ENCODE assay signal across 1 cellular context in the genomic region with DNA sequence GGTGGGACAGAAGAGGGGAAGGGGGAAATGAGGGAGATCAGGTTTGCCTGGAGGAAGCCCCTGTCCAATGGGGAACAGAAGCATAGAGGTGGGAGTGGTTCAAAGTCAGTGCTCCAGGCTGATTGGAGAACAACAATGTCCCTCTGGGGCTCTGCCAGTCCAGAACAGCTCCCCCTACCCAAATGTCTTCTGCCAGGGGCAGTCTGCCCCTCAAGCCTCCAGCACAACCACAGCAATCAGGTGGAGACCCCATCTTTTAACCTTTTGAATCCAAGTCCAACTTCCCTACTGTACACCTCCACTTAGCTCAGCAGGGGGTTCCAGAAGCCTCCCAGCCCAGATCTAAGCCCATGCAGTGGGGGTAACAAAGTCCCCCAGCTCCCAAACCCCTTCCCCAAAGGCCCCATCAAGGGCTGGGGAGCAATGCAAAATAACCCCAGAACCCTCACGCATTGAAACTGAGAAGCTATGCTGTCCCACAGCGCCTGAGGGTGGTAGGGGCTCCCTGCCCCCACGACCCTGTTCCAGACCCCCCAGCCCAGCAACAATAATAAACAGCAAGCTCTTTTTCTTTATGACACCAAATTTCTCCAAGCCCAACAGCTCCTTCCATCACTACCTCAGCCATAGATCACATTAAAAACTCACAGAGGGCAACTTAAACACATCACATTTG.
TF ChIP-seq lines count a peak whose summit lies in the region.

No MANE protein-coding gene starts in this region.

TF ChIP-seq in A549, 52 proteins besides CTCF, POLR2A, EP300 and RAD21:
- TF ChIP-seq TP53 (CRISPR knock-in tag; IDR thresholded peaks at IDR 0.05): no peak
- no peak for TF ChIP-seq KDM1A (IDR thresholded peaks at IDR 0.05; ENCODE audit: low read depth)
- TF ChIP-seq RCOR1 (IDR thresholded peaks at IDR 0.05; ENCODE audit: low read depth, low read length): no peak
- no peak for TF ChIP-seq JUNB (IDR thresholded peaks at IDR 0.05)
- TF ChIP-seq, protein P1, sequence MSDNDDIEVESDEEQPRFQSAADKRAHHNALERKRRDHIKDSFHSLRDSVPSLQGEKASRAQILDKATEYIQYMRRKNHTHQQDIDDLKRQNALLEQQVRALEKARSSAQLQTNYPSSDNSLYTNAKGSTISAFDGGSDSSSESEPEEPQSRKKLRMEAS (IDR thresholded peaks at IDR 0.05): no peak
- no peak for TF ChIP-seq EHF (CRISPR knock-in tag; IDR thresholded peaks at IDR 0.05)
- TF ChIP-seq MAFK (IDR thresholded peaks at IDR 0.05; ENCODE audit: partially characterized antibody): no peak
- no peak for TF ChIP-seq CBX8 (IDR thresholded peaks at IDR 0.05)
- TF ChIP-seq, protein P2, sequence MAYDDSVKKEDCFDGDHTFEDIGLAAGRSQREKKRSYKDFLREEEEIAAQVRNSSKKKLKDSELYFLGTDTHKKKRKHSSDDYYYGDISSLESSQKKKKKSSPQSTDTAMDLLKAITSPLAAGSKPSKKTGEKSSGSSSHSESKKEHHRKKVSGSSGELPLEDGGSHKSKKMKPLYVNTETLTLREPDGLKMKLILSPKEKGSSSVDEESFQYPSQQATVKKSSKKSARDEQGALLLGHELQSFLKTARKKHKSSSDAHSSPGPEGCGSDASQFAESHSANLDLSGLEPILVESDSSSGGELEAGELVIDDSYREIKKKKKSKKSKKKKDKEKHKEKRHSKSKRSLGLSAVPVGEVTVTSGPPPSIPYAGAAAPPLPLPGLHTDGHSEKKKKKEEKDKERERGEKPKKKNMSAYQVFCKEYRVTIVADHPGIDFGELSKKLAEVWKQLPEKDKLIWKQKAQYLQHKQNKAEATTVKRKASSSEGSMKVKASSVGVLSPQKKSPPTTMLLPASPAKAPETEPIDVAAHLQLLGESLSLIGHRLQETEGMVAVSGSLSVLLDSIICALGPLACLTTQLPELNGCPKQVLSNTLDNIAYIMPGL (CRISPR knock-in tag; IDR thresholded peaks at IDR 0.05; ENCODE audit: borderline replicate concordance): no peak
- no peak for TF ChIP-seq HEYL (CRISPR knock-in tag; IDR thresholded peaks at IDR 0.05)
- TF ChIP-seq ZSCAN20 (CRISPR knock-in tag; IDR thresholded peaks at IDR 0.05): no peak
- TF ChIP-seq ZNF302 (CRISPR knock-in tag; IDR thresholded peaks at IDR 0.05): no peak
- no peak for TF ChIP-seq CBX2 (IDR thresholded peaks at IDR 0.05; ENCODE audit: borderline replicate concordance, low read depth)
- TF ChIP-seq GATA3 (IDR thresholded peaks at IDR 0.05; ENCODE audit: borderline replicate concordance): no peak
